In the genomic region with DNA sequence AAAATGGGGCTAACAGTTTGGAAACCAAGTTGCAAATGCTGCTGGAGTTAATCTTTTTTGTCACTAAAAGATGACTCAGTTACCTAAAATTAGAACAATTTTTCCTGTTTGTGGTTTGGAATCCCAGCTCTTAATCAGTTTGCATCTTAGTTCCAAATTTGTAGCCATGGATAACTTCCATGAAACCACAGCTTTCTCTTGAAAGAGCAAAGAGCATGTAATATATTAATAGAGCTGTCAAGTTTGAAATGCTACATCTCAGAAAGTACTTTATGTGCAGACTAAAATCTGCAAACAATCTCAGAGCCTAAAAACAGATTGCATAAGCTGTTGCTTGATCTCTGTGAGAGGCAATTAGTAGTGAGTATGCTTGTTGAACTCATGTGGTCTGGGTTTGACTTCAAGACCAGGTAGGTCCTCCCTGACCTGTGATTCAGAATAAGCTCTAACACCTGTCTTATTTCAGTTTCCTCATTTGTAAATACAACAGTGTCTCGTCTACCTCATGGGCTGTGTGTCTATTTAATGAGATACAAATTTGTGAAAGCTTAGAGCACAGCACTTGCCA, we compare ENCODE assay signal across 1 cellular context.
TF ChIP-seq lines count a peak whose summit lies in the region.

No MANE protein-coding gene starts in this region.

TF ChIP-seq in SK-N-SH, 30 proteins besides CTCF, POLR2A, EP300 and RAD21 (continued from another document):
- TF ChIP-seq, protein P1, sequence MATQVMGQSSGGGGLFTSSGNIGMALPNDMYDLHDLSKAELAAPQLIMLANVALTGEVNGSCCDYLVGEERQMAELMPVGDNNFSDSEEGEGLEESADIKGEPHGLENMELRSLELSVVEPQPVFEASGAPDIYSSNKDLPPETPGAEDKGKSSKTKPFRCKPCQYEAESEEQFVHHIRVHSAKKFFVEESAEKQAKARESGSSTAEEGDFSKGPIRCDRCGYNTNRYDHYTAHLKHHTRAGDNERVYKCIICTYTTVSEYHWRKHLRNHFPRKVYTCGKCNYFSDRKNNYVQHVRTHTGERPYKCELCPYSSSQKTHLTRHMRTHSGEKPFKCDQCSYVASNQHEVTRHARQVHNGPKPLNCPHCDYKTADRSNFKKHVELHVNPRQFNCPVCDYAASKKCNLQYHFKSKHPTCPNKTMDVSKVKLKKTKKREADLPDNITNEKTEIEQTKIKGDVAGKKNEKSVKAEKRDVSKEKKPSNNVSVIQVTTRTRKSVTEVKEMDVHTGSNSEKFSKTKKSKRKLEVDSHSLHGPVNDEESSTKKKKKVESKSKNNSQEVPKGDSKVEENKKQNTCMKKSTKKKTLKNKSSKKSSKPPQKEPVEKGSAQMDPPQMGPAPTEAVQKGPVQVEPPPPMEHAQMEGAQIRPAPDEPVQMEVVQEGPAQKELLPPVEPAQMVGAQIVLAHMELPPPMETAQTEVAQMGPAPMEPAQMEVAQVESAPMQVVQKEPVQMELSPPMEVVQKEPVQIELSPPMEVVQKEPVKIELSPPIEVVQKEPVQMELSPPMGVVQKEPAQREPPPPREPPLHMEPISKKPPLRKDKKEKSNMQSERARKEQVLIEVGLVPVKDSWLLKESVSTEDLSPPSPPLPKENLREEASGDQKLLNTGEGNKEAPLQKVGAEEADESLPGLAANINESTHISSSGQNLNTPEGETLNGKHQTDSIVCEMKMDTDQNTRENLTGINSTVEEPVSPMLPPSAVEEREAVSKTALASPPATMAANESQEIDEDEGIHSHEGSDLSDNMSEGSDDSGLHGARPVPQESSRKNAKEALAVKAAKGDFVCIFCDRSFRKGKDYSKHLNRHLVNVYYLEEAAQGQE (IDR thresholded peaks at IDR 0.05; ENCODE audit: low read depth, low read length) = 0 out of 2 replicates have a peak, but pooled peaks have one; percentile 30
- TF ChIP-seq MEF2A (IDR thresholded peaks at IDR 0.05; ENCODE audit: borderline replicate concordance, low read depth) (peak; percentile 99), NRF1 (IDR thresholded peaks at IDR 0.05; ENCODE audit: low read depth, low read length) (no peak), RFX5 (IDR thresholded peaks at IDR 0.05; ENCODE audit: low read length) (no peak), FOSL2 (IDR thresholded peaks at IDR 0.05; ENCODE audit: borderline replicate concordance, low read depth) (peak; percentile 89), JUND (IDR thresholded peaks at IDR 0.05) (peak; percentile 90), EZH2phosphoT487 (IDR thresholded peaks at IDR 0.05; ENCODE audit: borderline replicate concordance, low read depth) (no peak), FOXM1 (IDR thresholded peaks at IDR 0.05; ENCODE audit: low read depth) (peak; percentile 74; the same call in 1 of the 2 replicates), NFIC (IDR thresholded peaks at IDR 0.05; ENCODE audit: borderline replicate concordance) (peak; percentile 83), RCOR1 (IDR thresholded peaks at IDR 0.05; ENCODE audit: low read length) (0 out of 2 replicates have a peak, but pooled peaks have one; percentile 23), YY1 (IDR thresholded peaks at IDR 0.05; ENCODE audit: low read depth) (peak; percentile 34; the same call in 1 of the 2 replicates), TCF12 (IDR thresholded peaks at IDR 0.05) (peak; percentile 97), TAF1 (IDR thresholded peaks at IDR 0.05; ENCODE audit: borderline replicate concordance, low read depth, low read length) (no peak), FOXJ3 (CRISPR knock-in tag; IDR thresholded peaks at IDR 0.05) (no peak), RXRA (IDR thresholded peaks at IDR 0.05; ENCODE audit: borderline replicate concordance, low read depth) (peak; percentile 51; the same call in 1 of the 2 replicates), GATA2 (CRISPR knock-in tag; IDR thresholded peaks at IDR 0.05) (no peak), POLR2AphosphoS5 (IDR thresholded peaks at IDR 0.05; ENCODE audit: low read depth, low read length) (peak; percentile 78), SMC3 (IDR thresholded peaks at IDR 0.05; ENCODE audit: low read depth, low read length) (no peak), ELF1 (IDR thresholded peaks at IDR 0.05) (no peak), MXI1 (IDR thresholded peaks at IDR 0.05; ENCODE audit: low read depth, low read length) (no peak), GABPA (IDR thresholded peaks at IDR 0.05; ENCODE audit: low read depth) (no peak), SIN3A (IDR thresholded peaks at IDR 0.05; ENCODE audit: borderline replicate concordance, low read depth, low read length) (peak; percentile 80; the same call in 1 of the 2 replicates)
- TF ChIP-seq, protein P2, sequence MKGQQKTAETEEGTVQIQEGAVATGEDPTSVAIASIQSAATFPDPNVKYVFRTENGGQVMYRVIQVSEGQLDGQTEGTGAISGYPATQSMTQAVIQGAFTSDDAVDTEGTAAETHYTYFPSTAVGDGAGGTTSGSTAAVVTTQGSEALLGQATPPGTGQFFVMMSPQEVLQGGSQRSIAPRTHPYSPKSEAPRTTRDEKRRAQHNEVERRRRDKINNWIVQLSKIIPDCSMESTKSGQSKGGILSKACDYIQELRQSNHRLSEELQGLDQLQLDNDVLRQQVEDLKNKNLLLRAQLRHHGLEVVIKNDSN (IDR thresholded peaks at IDR 0.05; ENCODE audit: borderline replicate concordance, low read depth) = no peak
- TF ChIP-seq, protein P3, sequence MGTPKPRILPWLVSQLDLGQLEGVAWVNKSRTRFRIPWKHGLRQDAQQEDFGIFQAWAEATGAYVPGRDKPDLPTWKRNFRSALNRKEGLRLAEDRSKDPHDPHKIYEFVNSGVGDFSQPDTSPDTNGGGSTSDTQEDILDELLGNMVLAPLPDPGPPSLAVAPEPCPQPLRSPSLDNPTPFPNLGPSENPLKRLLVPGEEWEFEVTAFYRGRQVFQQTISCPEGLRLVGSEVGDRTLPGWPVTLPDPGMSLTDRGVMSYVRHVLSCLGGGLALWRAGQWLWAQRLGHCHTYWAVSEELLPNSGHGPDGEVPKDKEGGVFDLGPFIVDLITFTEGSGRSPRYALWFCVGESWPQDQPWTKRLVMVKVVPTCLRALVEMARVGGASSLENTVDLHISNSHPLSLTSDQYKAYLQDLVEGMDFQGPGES (IDR thresholded peaks at IDR 0.05; ENCODE audit: low read depth, low read length) = no peak
- TF ChIP-seq, protein P4, sequence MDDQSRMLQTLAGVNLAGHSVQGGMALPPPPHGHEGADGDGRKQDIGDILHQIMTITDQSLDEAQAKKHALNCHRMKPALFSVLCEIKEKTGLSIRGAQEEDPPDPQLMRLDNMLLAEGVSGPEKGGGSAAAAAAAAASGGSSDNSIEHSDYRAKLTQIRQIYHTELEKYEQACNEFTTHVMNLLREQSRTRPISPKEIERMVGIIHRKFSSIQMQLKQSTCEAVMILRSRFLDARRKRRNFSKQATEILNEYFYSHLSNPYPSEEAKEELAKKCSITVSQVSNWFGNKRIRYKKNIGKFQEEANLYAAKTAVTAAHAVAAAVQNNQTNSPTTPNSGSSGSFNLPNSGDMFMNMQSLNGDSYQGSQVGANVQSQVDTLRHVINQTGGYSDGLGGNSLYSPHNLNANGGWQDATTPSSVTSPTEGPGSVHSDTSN (IDR thresholded peaks at IDR 0.05) = peak; percentile 96
- TF ChIP-seq, protein P5, sequence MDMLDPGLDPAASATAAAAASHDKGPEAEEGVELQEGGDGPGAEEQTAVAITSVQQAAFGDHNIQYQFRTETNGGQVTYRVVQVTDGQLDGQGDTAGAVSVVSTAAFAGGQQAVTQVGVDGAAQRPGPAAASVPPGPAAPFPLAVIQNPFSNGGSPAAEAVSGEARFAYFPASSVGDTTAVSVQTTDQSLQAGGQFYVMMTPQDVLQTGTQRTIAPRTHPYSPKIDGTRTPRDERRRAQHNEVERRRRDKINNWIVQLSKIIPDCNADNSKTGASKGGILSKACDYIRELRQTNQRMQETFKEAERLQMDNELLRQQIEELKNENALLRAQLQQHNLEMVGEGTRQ (IDR thresholded peaks at IDR 0.05; ENCODE audit: borderline replicate concordance, low read depth, low read length) = no peak
- TF ChIP-seq, protein P6, sequence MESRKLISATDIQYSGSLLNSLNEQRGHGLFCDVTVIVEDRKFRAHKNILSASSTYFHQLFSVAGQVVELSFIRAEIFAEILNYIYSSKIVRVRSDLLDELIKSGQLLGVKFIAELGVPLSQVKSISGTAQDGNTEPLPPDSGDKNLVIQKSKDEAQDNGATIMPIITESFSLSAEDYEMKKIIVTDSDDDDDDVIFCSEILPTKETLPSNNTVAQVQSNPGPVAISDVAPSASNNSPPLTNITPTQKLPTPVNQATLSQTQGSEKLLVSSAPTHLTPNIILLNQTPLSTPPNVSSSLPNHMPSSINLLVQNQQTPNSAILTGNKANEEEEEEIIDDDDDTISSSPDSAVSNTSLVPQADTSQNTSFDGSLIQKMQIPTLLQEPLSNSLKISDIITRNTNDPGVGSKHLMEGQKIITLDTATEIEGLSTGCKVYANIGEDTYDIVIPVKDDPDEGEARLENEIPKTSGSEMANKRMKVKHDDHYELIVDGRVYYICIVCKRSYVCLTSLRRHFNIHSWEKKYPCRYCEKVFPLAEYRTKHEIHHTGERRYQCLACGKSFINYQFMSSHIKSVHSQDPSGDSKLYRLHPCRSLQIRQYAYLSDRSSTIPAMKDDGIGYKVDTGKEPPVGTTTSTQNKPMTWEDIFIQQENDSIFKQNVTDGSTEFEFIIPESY (IDR thresholded peaks at IDR 0.05; ENCODE audit: borderline replicate concordance, low read depth) = no peak
- TF ChIP-seq, protein P7, sequence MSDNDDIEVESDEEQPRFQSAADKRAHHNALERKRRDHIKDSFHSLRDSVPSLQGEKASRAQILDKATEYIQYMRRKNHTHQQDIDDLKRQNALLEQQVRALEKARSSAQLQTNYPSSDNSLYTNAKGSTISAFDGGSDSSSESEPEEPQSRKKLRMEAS (IDR thresholded peaks at IDR 0.05; ENCODE audit: low read depth) = no peak
TF ChIP-seq in SK-N-SH: peak in this region for 14.
